Comparison of ENCODE assay signal across 16 cellular contexts in genomic region chr4:94605241-94605640, GRCh38.
"Had no signal": no experiment of that assay in that cellular context is flagged by ENCODE, and none has a peak within 500 bp of the region (broad histone marks: within the 10 kb centered on the region; RNA-seq: fewer than 3 reads in every experiment).

No MANE protein-coding gene starts in this region.

- H3K4me2 ChIP-seq: hepatocyte had no signal

- ATAC-seq: esophagus mucosa, left colon, lower lobe of right lung, natural killer cell had no signal

- H3K9me3 Mint-ChIP-seq: natural killer cell had no signal

- H3K4me3 Mint-ChIP-seq: activated naive CD8-positive, alpha-beta T cell; natural killer cell had no signal

- H3K36me3 ChIP-seq: colonic mucosa, thyroid gland had no signal

- H3K27me3 ChIP-seq: colonic mucosa, hepatocyte, thyroid gland had no signal

- H3K79me2 ChIP-seq: hepatocyte had no signal

- H3K4me3 ChIP-seq: colonic mucosa, hepatocyte, lower lobe of right lung, thyroid gland had no signal

- H2AFZ ChIP-seq: hepatocyte had no signal

- H3K27me3 Mint-ChIP-seq: activated naive CD8-positive, alpha-beta T cell had no signal

- H3K4me1 ChIP-seq: colonic mucosa, lower lobe of right lung, thyroid gland had no signal

- H3K36me3 Mint-ChIP-seq: activated naive CD8-positive, alpha-beta T cell; natural killer cell had no signal

- H3K27ac Mint-ChIP-seq: activated naive CD8-positive, alpha-beta T cell; natural killer cell had no signal

- DNase-seq: activated CD4-positive, alpha-beta T cell treated with anti-CD3 and anti-CD28 coated beads, Interleukin-2, amount 50 U/mL, for 1 hour; activated CD4-positive, CD25-positive, alpha-beta regulatory T cell treated with anti-CD3 and anti-CD28 coated beads, Interleukin-2, amount 50 U/mL, for 72 hours; central memory CD4-positive, alpha-beta T cell; colonic mucosa; left colon; lower lobe of right lung; natural killer cell; retina; stimulated activated CD4-positive, alpha-beta T cell treated with anti-CD3 and anti-CD28 coated beads, Interleukin-2, amount 100 ng/mL, for 24 hours; stimulated activated naive CD4-positive, alpha-beta T cell treated with Interleukin-2 at 50 U/mL for 16 hours; T-helper 2 cell; thyroid gland had no signal

- H3K4me1 Mint-ChIP-seq: natural killer cell had no signal

- H3K27ac ChIP-seq: colonic mucosa, hepatocyte, lower lobe of right lung, thyroid gland, VCaP had no signal

- H3K9me3 ChIP-seq: colonic mucosa, lower lobe of right lung, thyroid gland had no signal
